8 cellular contexts compared by ENCODE assay signal in the genomic region with DNA sequence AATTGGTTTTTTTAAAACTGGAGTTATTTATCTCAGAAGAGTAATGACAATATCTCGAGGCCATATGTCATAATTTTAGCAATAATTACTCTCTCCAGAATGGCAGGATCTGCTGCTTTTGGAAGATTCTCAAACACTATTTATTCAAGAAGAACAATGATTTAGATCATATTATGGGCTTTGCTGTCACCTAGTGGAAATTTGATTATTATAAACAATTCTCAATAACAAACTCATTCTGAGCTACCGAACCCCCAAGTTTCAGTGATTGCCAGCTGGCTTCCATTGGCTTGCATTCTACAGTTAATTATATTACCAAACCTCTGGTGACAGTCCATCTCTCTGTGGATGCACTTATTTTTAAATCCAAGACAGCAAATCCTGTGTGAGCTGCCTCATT. TPM values are rescaled to one million over a fixed set of nuclear protein-coding genes. Genes with fewer than 3 reads are reported as not detected.
A peak's percentile ranks its signal among the peaks of the same experiment; 100 is the strongest.
DNase-seq lines count a peak whose midpoint lies in the region; ATAC-seq and TF ChIP-seq lines count a peak whose summit lies in the region.

No MANE protein-coding gene starts in this region.

- H2AFZ ChIP-seq in DND-41 (ENCODE audit: low read depth, low read length): no peak overlapping the region

- in situ Hi-C loops in astrocyte of the spinal cord (cut with HindIII; ENCODE audit: low sequenced_read_pairs): no loop called here

- no peaks in the 10 kb centered on the region for H3K36me3 ChIP-seq in DND-41 (ENCODE audit: insufficient read depth, low read length)

- peak; percentile 45 for TF ChIP-seq CTCF in DND-41 (IDR thresholded peaks at IDR 0.05; ENCODE audit: borderline replicate concordance, extremely low read depth, low read length, poor library complexity, severe bottlenecking)
- no peak for TF ChIP-seq CTCF in astrocyte of the spinal cord (IDR thresholded peaks at IDR 0.05; ENCODE audit: low read depth, low read length)

- H3K27me3 ChIP-seq in DND-41 (ENCODE audit: insufficient read depth, low read length, poor library complexity): peaks cover 5% of the 10 kb centered on the region

- no peaks in the 10 kb centered on the region for H3K9me3 ChIP-seq in DND-41 (ENCODE audit: insufficient read depth, low read length, severe bottlenecking)

- no peaks in the 10 kb centered on the region for H3K4me1 ChIP-seq in DND-41 (ENCODE audit: insufficient read depth, low read length)

- ATAC-seq in DND-41 (ENCODE audit: insufficient read depth, low read depth): peak; percentile 35; the same call in 1 of the 3 replicates
- ATAC-seq in HG02571 (IDR thresholded peaks at IDR 0.05; ENCODE audit: unreplicated experiment): no peak
- ATAC-seq in GM19328 (IDR thresholded peaks at IDR 0.05; ENCODE audit: unreplicated experiment): no peak
- ATAC-seq in HG03439 (IDR thresholded peaks at IDR 0.05; ENCODE audit: unreplicated experiment): no peak

- H3K4me2 ChIP-seq in DND-41 (ENCODE audit: insufficient read depth, low read length): no peak overlapping the region

- H3K79me2 ChIP-seq in DND-41 (ENCODE audit: insufficient read depth, low read length): no peaks in the 10 kb centered on the region

- no peak overlapping the region for H3K27ac ChIP-seq in DND-41 (ENCODE audit: low read length)

- H3K9ac ChIP-seq in DND-41 (ENCODE audit: low read depth, low read length): no peak overlapping the region

- no peaks in the 10 kb centered on the region for H4K20me1 ChIP-seq in DND-41 (ENCODE audit: insufficient read depth, low read length)

- DNase-seq in DND-41 (no peak), NCI-H1105 treated with DMSO at 0.1 percent for 48 hours (lab: John Stamatoyannopoulos, UW) (peak; percentile 93), astrocyte of the spinal cord (ENCODE audit: low read depth, low spot score) (peak; percentile 39), myocyte (ENCODE audit: low read depth) (peak; percentile 50), GOT3 (lab: John Stamatoyannopoulos, UW) (no peak)

- H3K4me3 ChIP-seq in DND-41 (ENCODE audit: low read depth in 1 of 2, low read length in 2 of 2) (no peak overlapping the region), astrocyte of the spinal cord (ENCODE audit: low read depth, low read length) (no peak overlapping the region)

RNA-seq across cellular contexts. Expression of a gene that starts 27.9 kb away (rescaled TPM):
- 11.8 and 12.7 TPM in 2 replicates for total RNA-seq in myocyte
- 9.3 TPM for polyA plus RNA-seq in myocyte (2012)

Comparison
In these comparisons a context has a peak if more than half of its experiments do, and no peak if none do; other contexts are left out.
1. DNase-seq: peak in NCI-H1105 treated with DMSO at 0.1 percent for 48 hours (single experiment), astrocyte of the spinal cord (single experiment) and myocyte (single experiment); none in DND-41 (single experiment) and GOT3 (single experiment).